In the genomic region with DNA sequence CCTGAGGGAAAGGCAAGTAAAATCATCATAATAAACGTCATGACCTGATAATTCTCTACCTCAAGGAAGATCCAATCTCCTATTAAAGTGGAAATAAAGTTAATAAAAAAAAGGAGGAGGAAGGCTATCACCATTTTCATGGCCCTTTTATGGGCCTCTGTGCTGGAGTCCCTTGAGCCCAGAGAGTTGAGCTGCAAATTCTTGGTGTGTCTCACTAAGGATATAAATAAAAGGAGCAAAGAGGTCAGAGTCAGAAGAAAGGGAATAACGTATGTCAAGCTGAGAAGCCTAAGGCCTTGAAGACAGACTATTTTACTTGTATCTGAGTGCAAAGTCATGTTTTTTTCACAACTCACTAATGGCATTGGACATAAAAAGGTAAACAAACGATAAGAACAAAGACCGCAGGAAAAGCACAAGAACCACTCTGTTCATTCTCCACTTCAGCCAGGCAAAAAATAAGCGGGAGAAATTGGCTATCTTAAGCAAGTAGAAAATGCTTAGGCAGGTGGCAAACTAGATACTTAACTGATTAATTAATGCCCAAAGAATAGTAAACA, we compare ENCODE assay signal across 28 cellular contexts. TPM values are rescaled to one million over a fixed set of nuclear protein-coding genes. Genes with fewer than 3 reads are reported as not detected.
"Had no signal": no experiment of that assay in that cellular context is flagged by ENCODE, and none has a peak within 500 bp of the region (broad histone marks: within the 10 kb centered on the region; RNA-seq: fewer than 3 reads in every experiment).

No MANE protein-coding gene starts in this region.

- H3K4me3 Mint-ChIP-seq: activated T-cell treated with anti-CD3 and anti-CD28 coated beads, Interleukin-2, amount 50 U/mL, for 24 hours; activated T-helper 17 cell treated with anti-CD3 and anti-CD28 coated beads, Interleukin-2, amount 50 U/mL, for 72 hours had no signal

- H3K4me3 ChIP-seq: ascending aorta, esophagus muscularis mucosa, gastrocnemius medialis, heart left ventricle, spleen, thoracic aorta had no signal

- H3K27me3 ChIP-seq: ascending aorta, brain microvascular endothelial cell, esophagus muscularis mucosa, gastrocnemius medialis, heart left ventricle, spleen had no signal

- ATAC-seq: activated naive CD4-positive, alpha-beta T cell treated with anti-CD3 and anti-CD28 coated beads, Interleukin-2, amount 50 U/mL, for 72 hours; activated T-helper 17 cell treated with anti-CD3 and anti-CD28 coated beads, Interleukin-2, amount 50 U/mL, for 72 hours; left lobe of liver had no signal

- H3K36me3 ChIP-seq: brain microvascular endothelial cell, gastrocnemius medialis, thoracic aorta had no signal

- H3K9me3 ChIP-seq: gastrocnemius medialis, thoracic aorta had no signal

- H3K27me3 Mint-ChIP-seq: activated T-cell treated with anti-CD3 and anti-CD28 coated beads, Interleukin-2, amount 50 U/mL, for 24 hours; activated T-helper 17 cell treated with anti-CD3 and anti-CD28 coated beads, Interleukin-2, amount 50 U/mL, for 72 hours had no signal

- H3K9me3 Mint-ChIP-seq: activated T-helper 17 cell treated with anti-CD3 and anti-CD28 coated beads, Interleukin-2, amount 50 U/mL, for 72 hours had no signal

- DNase-seq: activated CD4-positive, alpha-beta T cell treated with anti-CD3 and anti-CD28 coated beads, Interleukin-2, amount 50 U/mL, for 4 hours; activated CD8-positive, alpha-beta memory T cell treated with anti-CD3 and anti-CD28 coated beads for 24 hours; activated CD8-positive, alpha-beta memory T cell treated with anti-CD3 and anti-CD28 coated beads, Interleukin-2, amount 50 U/mL, for 4 hours; activated T-cell treated with anti-CD3 and anti-CD28 coated beads, Interleukin-2, amount 50 U/mL, for 24 hours; brain microvascular endothelial cell; central memory CD4-positive, alpha-beta T cell; effector memory CD4-positive, alpha-beta T cell; gastrocnemius medialis; heart left ventricle; kidney; mammary epithelial cell; nucleus accumbens; spleen; stimulated activated CD4-positive, alpha-beta T cell treated with anti-CD3 and anti-CD28 coated beads, Interleukin-4, amount 100 ng/mL, for 1 hour; stimulated activated naive CD4-positive, alpha-beta T cell treated with Interleukin-2 at 50 U/mL for 16 hours; T-helper 1 cell; T-helper 9 cell had no signal

- H3K27ac Mint-ChIP-seq: activated naive CD4-positive, alpha-beta T cell treated with anti-CD3 and anti-CD28 coated beads, Interleukin-2, amount 50 U/mL, for 72 hours; activated T-cell treated with anti-CD3 and anti-CD28 coated beads, Interleukin-2, amount 50 U/mL, for 24 hours; activated T-helper 17 cell treated with anti-CD3 and anti-CD28 coated beads, Interleukin-2, amount 50 U/mL, for 72 hours had no signal

- H3K4me1 ChIP-seq: ascending aorta had no signal

- H3K27ac ChIP-seq: ascending aorta, brain microvascular endothelial cell, esophagus muscularis mucosa, spleen, thoracic aorta had no signal

RNA-seq across cellular contexts. Expression of a gene that starts 24.5 kb away (rescaled TPM):
- polyA plus RNA-seq: mammary epithelial cell had no signal

RNA-seq across cellular contexts. Expression of a gene that starts 27.8 kb away (rescaled TPM):
- total RNA-seq: activated naive CD4-positive, alpha-beta T cell treated with anti-CD3 and anti-CD28 coated beads, Interleukin-2, amount 50 U/mL, for 72 hours; activated T-helper 17 cell treated with anti-CD3 and anti-CD28 coated beads, Interleukin-2, amount 50 U/mL, for 72 hours; ascending aorta; dermis microvascular lymphatic vessel endothelial cell; esophagus muscularis mucosa; gastrocnemius medialis; heart left ventricle; kidney; left lobe of liver; mammary epithelial cell; renal cortical epithelial cell; spleen; thoracic aorta; ureter had no signal
- polyA plus RNA-seq: adipose tissue, heart left ventricle, mammary epithelial cell, neural cell, spleen had no signal
